Comparison of ENCODE assay signal across 24 cellular contexts in genomic region chr10:55233090-55233489, GRCh38.
DNase-seq lines count a peak whose midpoint lies in the region; ATAC-seq, FAIRE-seq and TF ChIP-seq lines count a peak whose summit lies in the region.
"Had no signal": no experiment of that assay in that cellular context is flagged by ENCODE, and none has a peak within 500 bp of the region (broad histone marks: within the 10 kb centered on the region; RNA-seq: fewer than 3 reads in every experiment).

No MANE protein-coding gene starts in this region.

- intact Hi-C loops in HepG2 (cut with micrococcal nuclease; ENCODE audit: unreplicated experiment), result no loop called here

- peak; percentile 44 for ATAC-seq in GM19467 (IDR thresholded peaks at IDR 0.05; ENCODE audit: unreplicated experiment)
- ATAC-seq in HepG2, result no peak
- ATAC-seq: activated CD4-positive, alpha-beta T cell treated with anti-CD3 and anti-CD28 coated beads for 36 hours; CD8-positive, alpha-beta T cell; heart right ventricle; naive thymus-derived CD4-positive, alpha-beta T cell had no signal

- no peak for FAIRE-seq in HepG2 (lab: Jason Lieb, UNC)
- FAIRE-seq: urothelium cell line had no signal

- no peak for TF ChIP-seq POLR2A in HepG2 (IDR thresholded peaks at IDR 0.05; ENCODE audit: insufficient read depth in 1 of 2, low read depth in 2 of 2, low read length in 2 of 2)

- no peaks in the 10 kb centered on the region for H3K9me2 ChIP-seq in Karpas-422 (replicated peaks; ENCODE audit: insufficient read depth, low read length)

- DNase-seq in DMS53 (lab: John Stamatoyannopoulos, UW) (peak; percentile 17), Karpas-422 (no peak), HepG2 (ENCODE audit: low spot score) (no peak), GM03348 (ENCODE audit: low spot score) (no peak), NCI-H82 treated with DMSO at 0.1 percent for 48 hours (lab: John Stamatoyannopoulos, UW; ENCODE audit: unreplicated experiment) (no peak), substantia nigra (lab: John Stamatoyannopoulos, UW) (no peak)
- DNase-seq in effector memory CD4-positive, alpha-beta T cell, result no peak
- DNase-seq: activated CD4-positive, alpha-beta T cell treated with anti-CD3 and anti-CD28 coated beads for 36 hours; activated CD8-positive, alpha-beta memory T cell treated with anti-CD3 and anti-CD28 coated beads, Interleukin-2, amount 50 U/mL, for 4 hours; activated gamma-delta T cell; CD8-positive, alpha-beta T cell; effector CD8-positive, alpha-beta T cell; GOT3; heart right ventricle; immature natural killer cell; KG1; naive thymus-derived CD4-positive, alpha-beta T cell; NCI-H1417; NCI-H2171; NCI-H526 treated with DMSO at 0.1 percent for 48 hours had no signal

- H3K9me3 ChIP-seq in Karpas-422 (ENCODE audit: low read length) (peaks cover 11% of the 10 kb centered on the region), HepG2 (ENCODE audit: low read length) (no peaks in the 10 kb centered on the region)
- no peaks in the 10 kb centered on the region for H3K9me3 ChIP-seq in effector memory CD4-positive, alpha-beta T cell (ENCODE audit: control insufficient read depth, low read length)
- H3K9me3 ChIP-seq: heart right ventricle had no signal

- no peaks in the 10 kb centered on the region for H3K4me1 ChIP-seq in Karpas-422 (ENCODE audit: low read length)
- no peaks in the 10 kb centered on the region for H3K4me1 ChIP-seq in HepG2 (ENCODE audit: insufficient read depth, low read length)
- no peaks in the 10 kb centered on the region for H3K4me1 ChIP-seq in effector memory CD4-positive, alpha-beta T cell (ENCODE audit: control insufficient read depth, insufficient read depth, low read length, poor library complexity, severe bottlenecking)
- H3K4me1 ChIP-seq: heart right ventricle had no signal

- 1% methylated on average over 3 of the region's 3 CpGs for WGBS in HepG2 (ENCODE audit: low lambda C conversion rate)

- H4K20me1 ChIP-seq in Karpas-422 (ENCODE audit: insufficient read depth, low read depth, low read length) (no peaks in the 10 kb centered on the region), HepG2 (ENCODE audit: insufficient read depth, low read length) (no peaks in the 10 kb centered on the region)

- H3K27me3 ChIP-seq in Karpas-422 (ENCODE audit: low read length) (no peaks in the 10 kb centered on the region), HepG2 (ENCODE audit: control insufficient read depth in 1 of 2, insufficient read depth in 2 of 2, low read length in 2 of 2) (no peaks in the 10 kb centered on the region)
- H3K27me3 ChIP-seq in effector memory CD4-positive, alpha-beta T cell (replicated peaks; ENCODE audit: control insufficient read depth, insufficient read depth, low read length, poor library complexity, severe bottlenecking), result no peaks in the 10 kb centered on the region
- H3K27me3 ChIP-seq: heart right ventricle had no signal

- no peak for TF ChIP-seq CTCF in HepG2 (CRISPR knock-in tag; IDR thresholded peaks at IDR 0.05)

- TF ChIP-seq EP300 in HepG2 (IDR thresholded peaks at IDR 0.05; ENCODE audit: low read depth in 2 of 2, low read length in 2 of 2), result no peak
- no peak for TF ChIP-seq EP300 in HepG2 (CRISPR knock-in tag; IDR thresholded peaks at IDR 0.05; ENCODE audit: borderline replicate concordance)

- H3K4me3 ChIP-seq in Karpas-422 (ENCODE audit: low read length) (peak overlapping the region; percentile 36; the same call in 1 of the 2 replicates), HepG2 (replicated peaks in 1 of 3; ENCODE audit: insufficient read depth in 1 of 3, low read depth in 2 of 3, low read length in 3 of 3) (no peak overlapping the region)
- no peak overlapping the region for H3K4me3 ChIP-seq in effector memory CD4-positive, alpha-beta T cell (ENCODE audit: insufficient read depth, low read depth, low read length, poor library complexity, severe bottlenecking)
- H3K4me3 ChIP-seq: lung, SK-N-MC had no signal

- H3K4me2 ChIP-seq in Karpas-422 (ENCODE audit: low read depth, low read length, poor library complexity, severe bottlenecking) (no peak overlapping the region), HepG2 (ENCODE audit: low read depth, low read length) (peak overlapping the region; percentile 27; the same call in 1 of the 2 replicates)

- no peak overlapping the region for H3K27ac ChIP-seq in Karpas-422 (ENCODE audit: low read length)
- no peak overlapping the region for H3K27ac ChIP-seq in HepG2 (ENCODE audit: extremely low read length, insufficient read depth, low read length)
- no peak overlapping the region for H3K27ac ChIP-seq in substantia nigra (ENCODE audit: low read depth, low read length, poor library complexity, severe bottlenecking)
- H3K27ac ChIP-seq in effector memory CD4-positive, alpha-beta T cell (ENCODE audit: insufficient read depth, low read length, poor library complexity, severe bottlenecking), result no peak overlapping the region
- H3K27ac ChIP-seq: heart right ventricle, SK-N-MC had no signal

- no TSS peak for BruUV-seq in HepG2 (replicated peaks; lab: Mats Ljungman, UMichigan)

- POLR2A ChIA-PET in HepG2 (lab: Yijun Ruan, JAX), result no interaction called here

- H3K36me3 ChIP-seq in Karpas-422 (ENCODE audit: insufficient read depth, low read length) (no peaks in the 10 kb centered on the region), HepG2 (replicated peaks in 1 of 2; ENCODE audit: control insufficient read depth in 1 of 2, insufficient read depth in 2 of 2, low read length in 2 of 2) (no peaks in the 10 kb centered on the region)
- H3K36me3 ChIP-seq in effector memory CD4-positive, alpha-beta T cell (ENCODE audit: control insufficient read depth, insufficient read depth, low read length), result no peaks in the 10 kb centered on the region
- H3K36me3 ChIP-seq: heart right ventricle had no signal

- in situ Hi-C loops in HepG2 (cut with HindIII; ENCODE audit: extremely low pct_ligation_motif_present, low pct_unique_long_range_greater_than_20kb), result loop anchor here (25.0 kb wide), 1 partner anchor 246 kb away; no protein-coding TSS in a partner anchor

- H2AFZ ChIP-seq in Karpas-422 (ENCODE audit: low read length) (no peak overlapping the region), HepG2 (ENCODE audit: low read length) (no peak overlapping the region)

- CTCF ChIA-PET in HepG2 (lab: Yijun Ruan, JAX; ENCODE audit: low intra/inter-chr PET ratio, low total read pairs), result no interaction called here

- H3K79me2 ChIP-seq in Karpas-422 (ENCODE audit: low read length) (no peaks in the 10 kb centered on the region), HepG2 (ENCODE audit: insufficient read depth, low read length) (no peaks in the 10 kb centered on the region)

- TF ChIP-seq RAD21 in HepG2 (CRISPR knock-in tag; IDR thresholded peaks at IDR 0.05), result no peak

- H3K9ac ChIP-seq in Karpas-422 (ENCODE audit: low read length) (no peak overlapping the region), HepG2 (ENCODE audit: insufficient read depth, low read depth, low read length) (no peak overlapping the region)

TF ChIP-seq in HepG2, 621 proteins besides CTCF, POLR2A, EP300 and RAD21:
- TF ChIP-seq ZFP62 (CRISPR knock-in tag; IDR thresholded peaks at IDR 0.05) (no peak), ARNT2 (CRISPR knock-in tag; IDR thresholded peaks at IDR 0.05; ENCODE audit: low read depth) (no peak), RAD51 (IDR thresholded peaks at IDR 0.05; ENCODE audit: borderline replicate concordance) (no peak), MIER3 (CRISPR knock-in tag; IDR thresholded peaks at IDR 0.05; ENCODE audit: borderline replicate concordance) (no peak), ZNF629 (CRISPR knock-in tag; conservative IDR thresholded peaks at IDR 0.05) (no peak), NFAT5 (CRISPR knock-in tag; IDR thresholded peaks at IDR 0.05) (no peak)
